ENCODE assay signal across 14 cellular contexts in genomic region chr16:85539629-85540291, GRCh38.
DNase-seq lines count a peak whose midpoint lies in the region; ATAC-seq, FAIRE-seq and TF ChIP-seq lines count a peak whose summit lies in the region.
"Had no signal": no experiment of that assay in that cellular context is flagged by ENCODE, and none has a peak within 500 bp of the region (broad histone marks: within the 10 kb centered on the region; RNA-seq: fewer than 3 reads in every experiment).

No MANE protein-coding gene starts in this region.

- H3K27ac Mint-ChIP-seq in glutamatergic neuron (ENCODE audit: unreplicated experiment) = peak overlapping the region; percentile 12
- H3K27ac Mint-ChIP-seq: B cell; CD8-positive, alpha-beta T cell had no signal

- no peak for FAIRE-seq in kidney (lab: Jason Lieb, UNC)

- DNase-seq in NCI-H748 (lab: John Stamatoyannopoulos, UW; ENCODE audit: unreplicated experiment) (peak; percentile 52), NCI-H748 treated with DMSO at 0.1 percent for 48 hours (lab: John Stamatoyannopoulos, UW) (no peak), glutamatergic neuron (no peak), right lobe of liver (peak; percentile 73 to 85 (median 84)), kidney (no peak), NCI-H1436 treated with DMSO at 0.1 percent for 48 hours (lab: John Stamatoyannopoulos, UW) (no peak)
- DNase-seq: Calu3; CD8-positive, alpha-beta T cell; DMS79 treated with DMSO at 0.1 percent for 48 hours; GF-D8 had no signal

- no peaks in the 10 kb centered on the region for H3K36me3 ChIP-seq in right lobe of liver
- H3K36me3 ChIP-seq in kidney (ENCODE audit: control insufficient read depth in 1 of 2, insufficient read depth in 2 of 2, low read length in 2 of 2) = no peaks in the 10 kb centered on the region
- H3K36me3 ChIP-seq: HAP-1 had no signal

- H3K4me1 Mint-ChIP-seq in glutamatergic neuron (ENCODE audit: low read depth, unreplicated experiment) = peaks cover 52% of the 10 kb centered on the region

- H3K27ac ChIP-seq in right lobe of liver (peak overlapping the region in 1 of 3 donors; percentile 39), kidney (ENCODE audit: low read depth in 2 of 2, low read length in 2 of 2) (no peak overlapping the region)

- peaks cover 0 to 55% (median 21%) of the 10 kb centered on the region in 4 donors for H3K4me1 ChIP-seq in right lobe of liver
- peaks cover 13 to 17% of the 10 kb centered on the region in 2 donors for H3K4me1 ChIP-seq in kidney (ENCODE audit: control insufficient read depth in 1 of 2, insufficient read depth in 1 of 2, low read depth in 1 of 2, low read length in 2 of 2)

- H3K36me3 Mint-ChIP-seq in glutamatergic neuron (ENCODE audit: unreplicated experiment) = no peaks in the 10 kb centered on the region
- H3K36me3 Mint-ChIP-seq: CD8-positive, alpha-beta T cell had no signal

- H3K9me3 ChIP-seq in right lobe of liver (no peaks in the 10 kb centered on the region), kidney (ENCODE audit: control insufficient read depth in 1 of 2, low read length in 2 of 2) (peaks cover 0 to 4% of the 10 kb centered on the region in 2 donors)

- H3K4me3 ChIP-seq in right lobe of liver (no peak overlapping the region), kidney (ENCODE audit: low read length in 2 of 2) (no peak overlapping the region)
- H3K4me3 ChIP-seq: BLaER1 treated with 17β-estradiol and CSF1 and Interleukin-3, amounts not matched to agents 10 nM and 100 nM; HAP-1 had no signal

- ATAC-seq in right lobe of liver (peak; percentile 53 to 57 (median 55)), GM19324 (IDR thresholded peaks at IDR 0.05; ENCODE audit: low FRiP score, unreplicated experiment) (no peak)
- ATAC-seq: CD8-positive, alpha-beta T cell had no signal

- H3K9me3 Mint-ChIP-seq in glutamatergic neuron (ENCODE audit: unreplicated experiment) = peaks cover 24% of the 10 kb centered on the region
- H3K9me3 Mint-ChIP-seq: CD8-positive, alpha-beta T cell had no signal

- H3K27me3 Mint-ChIP-seq in glutamatergic neuron (ENCODE audit: unreplicated experiment) = peaks cover 15% of the 10 kb centered on the region

- peak; percentile 59 for TF ChIP-seq POLR2A in right lobe of liver (IDR thresholded peaks at IDR 0.05)

- no peaks in the 10 kb centered on the region for H3K27me3 ChIP-seq in right lobe of liver
- H3K27me3 ChIP-seq: BLaER1 treated with 17β-estradiol and CSF1 and Interleukin-3, amounts not matched to agents 10 nM and 100 nM had no signal

- peak overlapping the region; percentile 25 for H3K4me3 Mint-ChIP-seq in glutamatergic neuron (ENCODE audit: unreplicated experiment)
- H3K4me3 Mint-ChIP-seq: B cell; CD8-positive, alpha-beta T cell had no signal

- 49% methylated on average over 9 of the region's 12 CpGs for WGBS in right lobe of liver (ENCODE audit: insufficient coverage, low coverage, low lambda C conversion rate, missing lambda C conversion rate)

- intact Hi-C loops in right lobe of liver (cut with DNase I) = loop anchor here in 1 of 2 donors (10.0 kb wide), 1 partner anchor 115 kb away; no protein-coding TSS in a partner anchor
- intact Hi-C loops in kidney (cut with DNase I) = no loop called here

- TF ChIP-seq CTCF in glutamatergic neuron (IDR thresholded peaks at IDR 0.05; ENCODE audit: partially characterized antibody, unreplicated experiment) (no peak), right lobe of liver (IDR thresholded peaks at IDR 0.05) (no peak), kidney (IDR thresholded peaks at IDR 0.05; ENCODE audit: borderline replicate concordance, extremely low read depth, insufficient read depth) (no peak)

- no peak overlapping the region for H3K9ac ChIP-seq in kidney (ENCODE audit: low read length in 2 of 2)
- H3K9ac ChIP-seq: BLaER1 treated with 17β-estradiol and CSF1 and Interleukin-3, amounts not matched to agents 10 nM and 100 nM had no signal

Comparison
In these comparisons a context has a peak if more than half of its experiments do, and no peak if none do; other contexts are left out.
1. DNase-seq: peak in NCI-H748 (single experiment) and right lobe of liver (3 of 3); none in NCI-H748 treated with DMSO at 0.1 percent for 48 hours (single experiment), glutamatergic neuron (single experiment), kidney (single experiment) and NCI-H1436 treated with DMSO at 0.1 percent for 48 hours (single experiment).